In genomic region chr16:80273635-80274538, GRCh38 we compare ENCODE assay signal across 1 cellular context.
TF ChIP-seq lines count a peak whose summit lies in the region.

No MANE protein-coding gene starts in this region.

TF ChIP-seq in IMR-90, 13 proteins besides CTCF, POLR2A, EP300 and RAD21:
- TF ChIP-seq CEBPB (IDR thresholded peaks at IDR 0.05; ENCODE audit: low read depth, low read length) (peak; percentile 75), CHD1 (IDR thresholded peaks at IDR 0.05; ENCODE audit: low read depth, low read length) (no peak), RCOR1 (IDR thresholded peaks at IDR 0.05; ENCODE audit: insufficient replicate concordance, low read length) (no peak)
TF ChIP-seq in IMR-90: peak in this region for 1.
